Comparison of ENCODE assay signal across 27 cellular contexts in the genomic region with DNA sequence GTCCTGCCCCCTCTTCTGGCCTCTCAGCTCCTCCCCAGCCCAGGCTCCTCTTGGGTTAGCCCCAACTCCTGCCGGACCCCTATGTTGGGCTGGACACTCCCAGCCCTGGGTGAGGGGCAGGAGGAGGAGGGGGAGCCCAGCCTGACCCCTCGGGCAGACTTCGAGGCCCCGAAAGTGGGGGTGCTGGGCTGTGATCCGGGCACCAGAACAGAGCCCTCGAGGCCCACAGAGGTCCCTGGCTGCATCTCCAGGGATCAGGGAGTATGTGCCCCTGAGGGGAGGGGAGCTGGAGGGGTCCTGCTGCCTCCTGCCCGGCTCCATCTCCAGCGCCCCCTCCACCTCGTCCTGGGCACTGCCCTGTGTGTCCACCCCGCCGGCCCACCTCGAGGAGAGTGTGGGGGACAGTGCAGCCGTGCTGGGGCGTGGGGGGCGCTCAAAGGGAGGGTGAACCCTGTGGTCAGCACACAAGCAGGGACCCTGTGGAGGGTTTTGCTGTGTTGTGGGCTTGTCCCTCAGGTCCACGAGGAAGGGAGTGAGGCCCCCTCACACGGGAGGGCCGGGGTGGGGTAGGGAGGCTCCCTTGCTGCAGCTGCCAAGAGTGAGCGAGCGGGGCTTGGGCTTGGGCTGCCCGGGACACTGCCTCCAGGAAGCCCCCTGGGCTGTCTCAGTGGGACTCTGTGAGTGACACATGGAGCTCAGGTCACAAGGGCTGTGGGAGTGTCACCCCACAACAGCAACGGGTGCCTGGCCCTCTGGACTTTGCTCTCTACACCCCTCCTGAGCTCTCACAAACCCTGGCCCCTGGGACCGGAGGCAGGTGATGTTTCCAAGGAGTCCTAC. TPM values are rescaled to one million over a fixed set of nuclear protein-coding genes. Genes with fewer than 3 reads are reported as not detected.
DNase-seq lines count a peak whose midpoint lies in the region; ATAC-seq and TF ChIP-seq lines count a peak whose summit lies in the region.
"Had no signal": no experiment of that assay in that cellular context is flagged by ENCODE, and none has a peak within 500 bp of the region (broad histone marks: within the 10 kb centered on the region; RNA-seq: fewer than 3 reads in every experiment).

No MANE protein-coding gene starts in this region.

- no peak overlapping the region for H4K8ac ChIP-seq in H9 (replicated peaks; ENCODE audit: insufficient read length, low read depth, low read length)

- no peak overlapping the region for H2BK20ac ChIP-seq in H9 (ENCODE audit: low read depth, low read length, poor library complexity, severe bottlenecking)

- peaks cover 4% of the 10 kb centered on the region for H3K79me1 ChIP-seq in H9 (ENCODE audit: insufficient read depth, low read depth, low read length, poor library complexity, severe bottlenecking)

- no peak overlapping the region for H2BK12ac ChIP-seq in H9 (ENCODE audit: insufficient read length, low read depth, low read length)

- no peaks in the 10 kb centered on the region for H3K79me2 ChIP-seq in ACC112 (ENCODE audit: control insufficient read depth, insufficient read depth, low read length, unreplicated experiment)
- H3K79me2 ChIP-seq in H9 (ENCODE audit: insufficient read depth, low read length) = peaks cover 4% of the 10 kb centered on the region; the same call in 1 of the 2 replicates

- peaks cover 15 to 17% of the 10 kb centered on the region in 2 experiments for H3K9me3 Mint-ChIP-seq in H9
- H3K9me3 Mint-ChIP-seq: activated T-helper 1 cell treated with anti-CD3 and anti-CD28 coated beads, Interleukin-12 subunit alpha, Interleukin-12 subunit beta, Interleukin-2, Interleukin-4 antibody, amounts not matched to agents 30 ng/mL and 10 ng/mL and 1 ng/mL, durations not matched to agents 14 hours and 24 hours and 36 hours; central memory CD8-positive, alpha-beta T cell had no signal

- no peaks in the 10 kb centered on the region for H4K20me1 ChIP-seq in H9 (ENCODE audit: control insufficient read depth, insufficient read depth, insufficient read length)

- H3K9ac ChIP-seq in H9 (ENCODE audit: extremely low read depth, insufficient read length, low read length) = no peak overlapping the region

- H3K14ac ChIP-seq in H9 (ENCODE audit: insufficient read depth, low read length) = no peak overlapping the region

- no peak for ATAC-seq in Panc1
- no peak for ATAC-seq in left ventricle myocardium superior
- no peak for ATAC-seq in GM21360 (IDR thresholded peaks at IDR 0.05; ENCODE audit: unreplicated experiment)
- ATAC-seq: A549; GM12878; naive thymus-derived CD4-positive, alpha-beta T cell; pancreas had no signal

- CTCF ChIA-PET in Panc1 (lab: Charles Lee) = no interaction called here

- no peak overlapping the region for H3K23ac ChIP-seq in H9 (ENCODE audit: insufficient read length, low read depth, low read length)

- no peaks in the 10 kb centered on the region for H3K23me2 ChIP-seq in H9 (ENCODE audit: insufficient read length, low read depth, low read length, poor library complexity, severe bottlenecking)

- DNase-seq in Panc1 (ENCODE audit: low read depth, low spot score) (no peak), left ventricle myocardium superior (peak; percentile 22), posterior vena cava (ENCODE audit: low spot score) (peak; percentile 72), OCI-M1 (lab: John Stamatoyannopoulos, UW) (no peak), NCI-H510A (lab: John Stamatoyannopoulos, UW) (no peak), H9 (no peak)
- DNase-seq: activated CD4-positive, alpha-beta T cell treated with anti-CD3 and anti-CD28 coated beads, Interleukin-2, amount 10 ng/mL, durations not matched to agents 7 days and 5 days; anterior cingulate cortex; Calu3; Kasumi-1; kidney glomerular epithelial cell; MV-4-11; naive thymus-derived CD4-positive, alpha-beta T cell; NCI-H1694; T-helper 9 cell had no signal

- H3K18ac ChIP-seq in H9 (ENCODE audit: insufficient read length, low read depth, low read length) = no peak overlapping the region

- H3K27me3 Mint-ChIP-seq in H9 (ENCODE audit: low read depth) = no peaks in the 10 kb centered on the region
- H3K27me3 Mint-ChIP-seq: activated naive CD4-positive, alpha-beta T cell treated with anti-CD3 and anti-CD28 coated beads, Interleukin-2, amount 50 U/mL, for 24 hours had no signal

- no peak overlapping the region for H3T11ph ChIP-seq in H9 (ENCODE audit: low read length)

- no peak overlapping the region for H2BK15ac ChIP-seq in H9 (ENCODE audit: low read depth, low read length)

- H3K4me3 ChIP-seq in ACC112 (ENCODE audit: low read depth, low read length) = no peak overlapping the region
- H3K4me3 ChIP-seq in Panc1 (ENCODE audit: low read depth in 2 of 2, low read length in 2 of 2) = no peak overlapping the region
- H3K4me3 ChIP-seq: A549, GM12878, pancreas, upper lobe of left lung had no signal

- TF ChIP-seq CTCF in Panc1 (IDR thresholded peaks at IDR 0.05) (no peak), H9 (conservative IDR thresholded peaks at IDR 0.05) (no peak)

- no peak overlapping the region for H4K5ac ChIP-seq in H9 (ENCODE audit: insufficient read length, low read depth, low read length)

- intact Hi-C loops in Panc1 (cut with micrococcal nuclease; ENCODE audit: unreplicated experiment) (loop anchor here (10.0 kb wide), 1 partner anchor 45 kb away; no protein-coding TSS in a partner anchor), left ventricle myocardium superior (cut with micrococcal nuclease) (no loop called here), posterior vena cava (cut with DNase I) (no loop called here)

- no peak overlapping the region for H2BK120ac ChIP-seq in H9 (ENCODE audit: low read depth, low read length, poor library complexity, severe bottlenecking)

- peaks cover 2 to 13% of the 10 kb centered on the region in 2 experiments; a peak in 3 of 4 replicates for H3K4me1 Mint-ChIP-seq in H9
- H3K4me1 Mint-ChIP-seq: activated CD4-positive, alpha-beta T cell treated with anti-CD3 and anti-CD28 coated beads, Interleukin-2, amount 10 ng/mL, durations not matched to agents 7 days and 5 days; activated naive CD4-positive, alpha-beta T cell treated with anti-CD3 and anti-CD28 coated beads, Interleukin-2, amount 50 U/mL, for 24 hours; central memory CD8-positive, alpha-beta T cell; naive thymus-derived CD4-positive, alpha-beta T cell had no signal

- H3K4ac ChIP-seq in H9 (ENCODE audit: low read depth, low read length) = no peak overlapping the region

- H2AFZ ChIP-seq in ACC112 (ENCODE audit: low read length, unreplicated experiment) (no peak overlapping the region), H9 (ENCODE audit: low read length) (no peak overlapping the region)

- H3K9me3 ChIP-seq in Panc1 (ENCODE audit: control insufficient read depth, insufficient read depth, low read depth, low read length) (no peaks in the 10 kb centered on the region), H9 (ENCODE audit: control insufficient read depth, low read depth, low read length) (no peaks in the 10 kb centered on the region)
- H3K9me3 ChIP-seq: BE2C, pancreas had no signal

- no peak overlapping the region for H3K4me2 ChIP-seq in H9 (ENCODE audit: insufficient read depth, insufficient read length, low read length)
- H3K4me2 ChIP-seq: A549 had no signal

- H3K56ac ChIP-seq in H9 (ENCODE audit: insufficient read length, low read depth, low read length) = no peak overlapping the region

- no peak overlapping the region for H4K91ac ChIP-seq in H9 (ENCODE audit: insufficient read length, low read depth, low read length)

- peaks cover 10% of the 10 kb centered on the region; the same call in 1 of the 2 replicates for H3K36me3 ChIP-seq in ACC112 (ENCODE audit: insufficient read depth, low read length)
- H3K36me3 ChIP-seq in Panc1 (ENCODE audit: control insufficient read depth, insufficient read depth, low read length) = no peaks in the 10 kb centered on the region
- H3K36me3 ChIP-seq: BE2C, pancreas had no signal

- POLR2A ChIA-PET in Panc1 (lab: Charles Lee) = no interaction called here

- H3K27ac ChIP-seq in ACC112 (ENCODE audit: low read depth, low read length) = peak overlapping the region; percentile 94; the same call in 1 of the 2 replicates
- H3K27ac ChIP-seq in Panc1 (ENCODE audit: low read length) = peak overlapping the region; percentile 84
- no peak overlapping the region for H3K27ac ChIP-seq in H9 (ENCODE audit: insufficient read length, low read depth, low read length)
- H3K27ac ChIP-seq: dorsolateral prefrontal cortex, pancreas, upper lobe of left lung had no signal

- no TSS peak for BruUV-seq in Panc1 (replicated peaks; lab: Mats Ljungman, UMichigan)

- no peak overlapping the region for H3K4me3 Mint-ChIP-seq in H9
- H3K4me3 Mint-ChIP-seq: activated CD4-positive, alpha-beta T cell treated with anti-CD3 and anti-CD28 coated beads, Interleukin-2, amount 10 ng/mL, durations not matched to agents 7 days and 5 days; activated naive CD4-positive, alpha-beta T cell treated with anti-CD3 and anti-CD28 coated beads, Interleukin-2, amount 50 U/mL, for 24 hours; activated T-helper 1 cell treated with anti-CD3 and anti-CD28 coated beads, Interleukin-12 subunit alpha, Interleukin-12 subunit beta, Interleukin-2, Interleukin-4 antibody, amounts not matched to agents 30 ng/mL and 10 ng/mL and 1 ng/mL, durations not matched to agents 14 hours and 24 hours and 36 hours; central memory CD8-positive, alpha-beta T cell; mesothelial cell of epicardium; naive thymus-derived CD4-positive, alpha-beta T cell had no signal

- H3K36me3 Mint-ChIP-seq in H9 (ENCODE audit: insufficient read depth in 1 of 3, low read depth in 3 of 3) = peaks cover 27 to 42% (median 41%) of the 10 kb centered on the region in 3 experiments

- in situ Hi-C loops in Panc1 (cut with HindIII; ENCODE audit: low pct_unique_long_range_greater_than_20kb, low sequenced_read_pairs) = no loop called here

- H3K27me3 ChIP-seq in ACC112 (ENCODE audit: insufficient read depth, low read length) = no peaks in the 10 kb centered on the region
- H3K27me3 ChIP-seq in Panc1 (ENCODE audit: control insufficient read depth, insufficient read depth, low read length) = no peaks in the 10 kb centered on the region
- H3K27me3 ChIP-seq in H9 (ENCODE audit: insufficient read depth, low read length) = no peaks in the 10 kb centered on the region
- H3K27me3 ChIP-seq: pancreas, upper lobe of left lung had no signal

- H2BK5ac ChIP-seq in H9 (ENCODE audit: insufficient read length, low read length) = no peak overlapping the region

- H3K4me1 ChIP-seq in ACC112 (ENCODE audit: control insufficient read depth, insufficient read depth, low read length, unreplicated experiment) = peaks cover 24% of the 10 kb centered on the region
- H3K4me1 ChIP-seq in Panc1 (ENCODE audit: control insufficient read depth, insufficient read depth, low read length) = peaks cover 88% of the 10 kb centered on the region
- no peaks in the 10 kb centered on the region for H3K4me1 ChIP-seq in H9 (ENCODE audit: insufficient read depth, low read length)
- H3K4me1 ChIP-seq: BE2C, pancreas had no signal

- no peak overlapping the region for H3K27ac Mint-ChIP-seq in H9
- H3K27ac Mint-ChIP-seq: activated CD4-positive, alpha-beta T cell treated with anti-CD3 and anti-CD28 coated beads, Interleukin-2, amount 10 ng/mL, durations not matched to agents 7 days and 5 days; activated naive CD4-positive, alpha-beta T cell treated with anti-CD3 and anti-CD28 coated beads, Interleukin-2, amount 50 U/mL, for 24 hours; activated T-helper 1 cell treated with anti-CD3 and anti-CD28 coated beads, Interleukin-12 subunit alpha, Interleukin-12 subunit beta, Interleukin-2, Interleukin-4 antibody, amounts not matched to agents 30 ng/mL and 10 ng/mL and 1 ng/mL, durations not matched to agents 14 hours and 24 hours and 36 hours; mesothelial cell of epicardium; naive thymus-derived CD4-positive, alpha-beta T cell had no signal

- no CpG with 5 or more reads among the region's 23 CpGs for WGBS in H9 (ENCODE audit: extremely low coverage, insufficient read length, low lambda C conversion rate)

- H2AK5ac ChIP-seq in H9 (ENCODE audit: insufficient read length, low read length) = no peak overlapping the region

RNA-seq across cellular contexts. Expression of a gene that starts 54.4 kb away (rescaled TPM):
- total RNA-seq in Panc1 (2021; ENCODE audit: unreplicated experiment) = 676 TPM
- polyA plus RNA-seq in Panc1 (2012; ENCODE audit: insufficient read length) = 1,186 TPM
- 52.4 TPM for total RNA-seq in left ventricle myocardium superior
- 100 to 1,000 TPM; 117 to 133 TPM for total RNA-seq in posterior vena cava
- total RNA-seq in H9 (2021) = 232 and 234 TPM in 2 replicates

Comparison
In these comparisons a context has a peak if more than half of its experiments do, and no peak if none do; other contexts are left out.
1. DNase-seq: peak in left ventricle myocardium superior (single experiment) and posterior vena cava (single experiment); none in Panc1 (single experiment), OCI-M1 (single experiment), NCI-H510A (single experiment) and H9 (single experiment).